Comparison of ENCODE assay signal across 8 cellular contexts in the genomic region with DNA sequence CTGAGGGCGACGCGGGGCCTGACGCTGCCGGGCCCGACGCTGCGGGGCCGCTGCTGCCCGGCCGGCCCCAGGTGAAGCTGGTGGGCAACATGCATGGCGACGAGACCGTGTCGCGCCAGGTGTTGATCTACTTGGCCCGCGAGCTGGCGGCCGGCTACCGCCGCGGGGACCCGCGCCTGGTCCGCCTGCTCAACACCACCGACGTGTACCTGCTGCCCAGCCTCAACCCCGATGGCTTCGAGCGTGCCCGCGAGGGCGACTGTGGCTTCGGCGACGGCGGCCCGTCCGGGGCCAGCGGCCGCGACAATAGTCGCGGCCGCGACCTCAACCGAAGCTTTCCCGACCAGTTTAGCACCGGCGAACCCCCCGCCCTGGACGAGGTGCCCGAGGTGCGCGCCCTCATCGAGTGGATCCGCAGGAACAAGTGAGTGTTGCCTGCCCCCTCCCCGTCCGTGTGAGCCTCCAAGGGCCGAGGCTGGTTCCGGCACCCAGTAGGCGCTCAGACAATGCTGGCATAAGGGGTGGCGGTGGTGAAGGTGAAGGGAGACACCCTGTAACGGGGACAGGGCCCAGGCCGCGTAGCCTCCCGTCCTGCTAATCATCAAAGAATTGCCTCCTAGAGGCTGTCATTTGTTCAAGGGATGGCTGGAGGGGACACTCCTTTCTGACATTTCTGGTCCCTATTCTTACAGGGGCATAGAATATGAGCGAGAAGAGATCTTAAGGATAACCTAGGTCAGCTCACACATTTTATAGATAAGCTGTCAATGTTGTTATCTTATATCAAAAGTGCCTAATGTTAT. TPM values are rescaled to one million over a fixed set of nuclear protein-coding genes. Genes with fewer than 3 reads are reported as not detected.
DNase-seq lines count a peak whose midpoint lies in the region; ATAC-seq and TF ChIP-seq lines count a peak whose summit lies in the region.

No MANE protein-coding gene starts in this region.

- H3K4me3 ChIP-seq in KMS-11 (IDR thresholded peaks at IDR 0.05; ENCODE audit: insufficient read depth, low read depth, low read length) (peak overlapping the region; percentile 46), fibroblast of mammary gland (ENCODE audit: control insufficient read depth, low read depth, low read length) (peak overlapping the region; percentile 75), neural progenitor cell (peak overlapping the region; percentile 86)

- H3K27me3 Mint-ChIP-seq in activated T-cell treated with anti-CD3 and anti-CD28 coated beads, Interleukin-2, amount 50 U/mL, for 24 hours, result no peaks in the 10 kb centered on the region
- H3K27me3 Mint-ChIP-seq in neural progenitor cell (ENCODE audit: insufficient read depth, low read depth), result peaks cover 10% of the 10 kb centered on the region

- TF ChIP-seq CTCF in KMS-11 (conservative IDR thresholded peaks at IDR 0.05; ENCODE audit: low read depth, low read length), result no peak
- TF ChIP-seq CTCF in fibroblast of mammary gland (conservative IDR thresholded peaks at IDR 0.05; ENCODE audit: control insufficient read depth, insufficient read depth, low read depth, low read length), result no peak
- no peak for TF ChIP-seq CTCF in neural progenitor cell (IDR thresholded peaks at IDR 0.05)

- DNase-seq in CD1c-positive myeloid dendritic cell (ENCODE audit: extremely low spot score) (peak; percentile 11), fibroblast of mammary gland (ENCODE audit: low read depth) (no peak), neural progenitor cell (ENCODE audit: low spot score) (peak; percentile 49), NCI-H226 (no peak), NCI-H1048 (lab: John Stamatoyannopoulos, UW) (no peak)
- peak; percentile 61 for DNase-seq in activated T-cell treated with anti-CD3 and anti-CD28 coated beads, Interleukin-2, amount 50 U/mL, for 24 hours

- peak; percentile 19 for ATAC-seq in GM21447 (IDR thresholded peaks at IDR 0.05; ENCODE audit: unreplicated experiment)

- no peaks in the 10 kb centered on the region for H3K27me3 ChIP-seq in KMS-11 (ENCODE audit: insufficient read depth, low read depth)
- H3K27me3 ChIP-seq in neural progenitor cell, result peaks cover 29% of the 10 kb centered on the region

- peaks cover 17% of the 10 kb centered on the region for H3F3A ChIP-seq in neural progenitor cell (ENCODE audit: low read depth)

- peak overlapping the region; percentile 89 for H3K27ac Mint-ChIP-seq in activated T-cell treated with anti-CD3 and anti-CD28 coated beads, Interleukin-2, amount 50 U/mL, for 24 hours
- H3K27ac Mint-ChIP-seq in neural progenitor cell, result no peak overlapping the region

- no peaks in the 10 kb centered on the region for H3K36me3 ChIP-seq in KMS-11 (ENCODE audit: insufficient read depth)
- H3K36me3 ChIP-seq in neural progenitor cell, result no peaks in the 10 kb centered on the region

- H2AFZ ChIP-seq in KMS-11 (ENCODE audit: low read depth) (peak overlapping the region; percentile 95; the same call in 1 of the 2 replicates), neural progenitor cell (replicated peaks) (peak overlapping the region; percentile 63)

- H4K20me1 ChIP-seq in KMS-11 (ENCODE audit: insufficient read depth) (no peaks in the 10 kb centered on the region; the same call in 1 of the 2 replicates), neural progenitor cell (ENCODE audit: low read depth) (peaks cover 52% of the 10 kb centered on the region)

- H3K4me2 ChIP-seq in KMS-11 (peak overlapping the region; percentile 56), neural progenitor cell (peak overlapping the region; percentile 90)

- H3K4me1 Mint-ChIP-seq in activated T-cell treated with anti-CD3 and anti-CD28 coated beads, Interleukin-2, amount 50 U/mL, for 24 hours (ENCODE audit: low read depth), result peaks cover 66% of the 10 kb centered on the region
- H3K4me1 Mint-ChIP-seq in neural progenitor cell, result peaks cover 40% of the 10 kb centered on the region

- H3K79me2 ChIP-seq in KMS-11 (ENCODE audit: insufficient read depth, low read depth) (peaks cover 18% of the 10 kb centered on the region; the same call in 1 of the 2 replicates), neural progenitor cell (ENCODE audit: low read depth) (peaks cover 54% of the 10 kb centered on the region)

- H3K4me3 Mint-ChIP-seq in activated T-cell treated with anti-CD3 and anti-CD28 coated beads, Interleukin-2, amount 50 U/mL, for 24 hours, result peak overlapping the region; percentile 89
- H3K4me3 Mint-ChIP-seq in neural progenitor cell, result peak overlapping the region; percentile 92

- peak overlapping the region; percentile 7; the same call in 1 of the 2 replicates for H3K27ac ChIP-seq in KMS-11
- H3K27ac ChIP-seq in neural progenitor cell, result no peak overlapping the region

- H3K4me1 ChIP-seq in KMS-11 (ENCODE audit: low read depth, poor library complexity, severe bottlenecking), result peaks cover 71% of the 10 kb centered on the region
- peaks cover 60% of the 10 kb centered on the region for H3K4me1 ChIP-seq in neural progenitor cell

- no peaks in the 10 kb centered on the region for H3K9me3 ChIP-seq in neural progenitor cell (ENCODE audit: low read depth)

- H3K9ac ChIP-seq in KMS-11, result peak overlapping the region; percentile 50; the same call in 1 of the 2 replicates
- H3K9ac ChIP-seq in neural progenitor cell, result peak overlapping the region; percentile 58

- no peaks in the 10 kb centered on the region for H3K9me3 Mint-ChIP-seq in activated T-cell treated with anti-CD3 and anti-CD28 coated beads, Interleukin-2, amount 50 U/mL, for 24 hours
- no peaks in the 10 kb centered on the region for H3K9me3 Mint-ChIP-seq in neural progenitor cell

- H3K36me3 Mint-ChIP-seq in activated T-cell treated with anti-CD3 and anti-CD28 coated beads, Interleukin-2, amount 50 U/mL, for 24 hours (ENCODE audit: low read depth), result peaks cover 34% of the 10 kb centered on the region
- H3K36me3 Mint-ChIP-seq in neural progenitor cell, result no peaks in the 10 kb centered on the region

RNA-seq across cellular contexts. Expression of a gene that starts 0.8 kb away (rescaled TPM):
- 66.1 and 70.8 TPM in 2 replicates for total RNA-seq in neural progenitor cell (ENCODE audit: low replicate concordance)

RNA-seq across cellular contexts. Expression of a gene that starts 45.6 kb away (rescaled TPM):
- not detected in 2 replicates for total RNA-seq in neural progenitor cell (ENCODE audit: low replicate concordance)

Comparison
In these comparisons a context has a peak if more than half of its experiments do, and no peak if none do; other contexts are left out.
1. DNase-seq: peak in CD1c-positive myeloid dendritic cell (single experiment), activated T-cell treated with anti-CD3 and anti-CD28 coated beads, Interleukin-2, amount 50 U/mL, for 24 hours (single experiment) and neural progenitor cell (single experiment); none in fibroblast of mammary gland (single experiment), NCI-H226 (single experiment) and NCI-H1048 (single experiment).
2. Peak in every context shown above with its lines, with median percentiles within 50 percentile points of each other: H3K4me3 ChIP-seq.